In the genomic region with DNA sequence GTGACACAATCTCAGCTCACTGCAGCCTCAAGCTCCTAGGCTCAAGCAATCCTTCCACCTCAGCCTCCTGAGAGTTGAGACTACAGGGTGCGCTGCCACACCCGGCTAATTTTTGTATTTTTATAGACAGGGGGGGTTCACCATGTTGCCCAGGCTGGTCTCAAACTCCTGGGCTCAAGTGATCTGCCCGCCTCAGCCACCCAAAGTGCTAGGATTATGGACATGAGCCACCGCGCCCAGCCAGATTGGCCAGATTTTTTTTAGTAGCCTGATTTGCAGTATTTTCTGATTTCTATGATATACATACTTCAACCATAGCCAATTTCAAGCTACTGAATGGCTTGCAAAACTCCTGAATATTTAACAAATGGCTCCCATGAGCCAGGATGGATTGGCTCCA, we compare ENCODE assay signal across 9 cellular contexts.
"Had no signal": no experiment of that assay in that cellular context is flagged by ENCODE, and none has a peak within 500 bp of the region (broad histone marks: within the 10 kb centered on the region; RNA-seq: fewer than 3 reads in every experiment).

No MANE protein-coding gene starts in this region.

- H3K27ac Mint-ChIP-seq: HFFc6, IgD-negative memory B cell had no signal

- H3K4me1 ChIP-seq: HAP-1 had no signal

- DNase-seq: GM23248, GOT3, H7, HFFc6 had no signal

- H3K4me3 Mint-ChIP-seq: HFFc6, IgD-negative memory B cell had no signal

- H3K9me3 Mint-ChIP-seq: HFFc6 had no signal

- H3K4me1 Mint-ChIP-seq: IgD-negative memory B cell had no signal

- H3K27ac ChIP-seq: GM23248, HL-60 had no signal

- H3K9me3 ChIP-seq: HAP-1 had no signal

- H3K4me3 ChIP-seq: GM23248, HAP-1 had no signal

- H3K36me3 Mint-ChIP-seq: IgD-negative memory B cell had no signal

- ATAC-seq: HCT116, HepG2 had no signal

- H3K36me3 ChIP-seq: HAP-1 had no signal
